30 cellular contexts compared by ENCODE assay signal in the genomic region with DNA sequence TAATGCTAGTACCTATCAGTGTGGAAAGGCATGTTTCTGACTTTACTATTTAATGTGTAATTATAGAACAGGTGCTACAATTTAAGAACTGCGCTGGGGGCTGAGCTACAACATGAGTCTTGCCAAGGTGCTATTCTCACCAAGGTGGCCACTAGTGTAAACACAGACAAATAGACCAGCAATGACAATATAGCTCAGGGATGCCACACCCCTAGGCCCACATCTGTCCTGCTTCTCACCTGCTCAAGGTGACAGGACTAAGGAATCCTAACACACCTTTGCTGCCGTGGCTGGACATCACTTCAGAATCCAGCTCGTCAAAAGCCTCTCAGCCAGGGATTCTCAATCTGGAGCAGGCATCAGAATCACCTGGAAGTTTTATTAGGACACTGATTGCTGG. TPM values are rescaled to one million over a fixed set of nuclear protein-coding genes. Genes with fewer than 3 reads are reported as not detected.
DNase-seq lines count a peak whose midpoint lies in the region; ATAC-seq, FAIRE-seq and TF ChIP-seq lines count a peak whose summit lies in the region.
"Had no signal": no experiment of that assay in that cellular context is flagged by ENCODE, and none has a peak within 500 bp of the region (broad histone marks: within the 10 kb centered on the region; RNA-seq: fewer than 3 reads in every experiment).

No MANE protein-coding gene starts in this region.

- BruUV-seq in endothelial cell of umbilical vein (replicated peaks; lab: Mats Ljungman, UMichigan) = no TSS peak
- BruUV-seq in PC-3 (replicated peaks; lab: Mats Ljungman, UMichigan) = no TSS peak

- peaks cover 3% of the 10 kb centered on the region for H3F3A ChIP-seq in PC-3 (ENCODE audit: low read length, unreplicated experiment)

- H3K4me3 ChIP-seq in endothelial cell of umbilical vein (replicated peaks in 1 of 3; ENCODE audit: insufficient read depth in 1 of 3, low read depth in 1 of 3, low read length in 3 of 3) = no peak overlapping the region
- no peak overlapping the region for H3K4me3 ChIP-seq in sigmoid colon
- H3K4me3 ChIP-seq in PC-3 (ENCODE audit: low read length) = no peak overlapping the region
- H3K4me3 ChIP-seq: adrenal gland; BLaER1 treated with 17β-estradiol and CSF1 and Interleukin-3, amounts not matched to agents 10 nM and 100 nM; esophagus squamous epithelium; K562; left lung; MG63; SJSA1 had no signal

- no peak for TF ChIP-seq EP300 in sigmoid colon (IDR thresholded peaks at IDR 0.05)

- peaks cover 72% of the 10 kb centered on the region for H3K79me2 ChIP-seq in endothelial cell of umbilical vein (ENCODE audit: control insufficient read depth, insufficient read depth, low read length)
- H3K79me2 ChIP-seq in PC-3 (ENCODE audit: low read length) = peaks cover 90% of the 10 kb centered on the region

- TF ChIP-seq POLR2A in endothelial cell of umbilical vein (IDR thresholded peaks at IDR 0.05; ENCODE audit: low read depth, low read length) (no peak), sigmoid colon (IDR thresholded peaks at IDR 0.05) (no peak)

- DNase-seq in COR-L47 (lab: John Stamatoyannopoulos, UW) = peak; percentile 90
- DNase-seq in NCI-H146 treated with DMSO at 0.1 percent for 48 hours (lab: John Stamatoyannopoulos, UW; ENCODE audit: unreplicated experiment) = peak; percentile 98
- no peak for DNase-seq in endothelial cell of umbilical vein (ENCODE audit: low read depth, low spot score)
- no peak for DNase-seq in sigmoid colon
- no peak for DNase-seq in PC-3
- no peak for DNase-seq in omental fat pad (ENCODE audit: low spot score)
- no peak for DNase-seq in NCI-H1694 (lab: John Stamatoyannopoulos, UW)
- DNase-seq: activated CD4-positive, alpha-beta T cell treated with anti-CD3 and anti-CD28 coated beads, Interleukin-2, amount 50 U/mL, for 48 hours; activated naive CD4-positive, alpha-beta T cell treated with anti-CD3 and anti-CD28 coated beads for 36 hours; Caco-2; DMS79; esophagus squamous epithelium; H9; left lung; MG63; naive B cell; NCI-H1436 treated with DMSO at 0.1 percent for 48 hours; NCI-H2171 treated with DMSO at 0.1 percent for 48 hours; NCI-H526; stimulated activated naive CD8-positive, alpha-beta T cell treated with anti-CD3 and anti-CD28 coated beads, Interleukin-15, Interleukin-2, amounts not matched to agents 100 U/mL and 50 U/mL, for 24 hours had no signal

- H3K9me2 ChIP-seq in PC-3 (replicated peaks; ENCODE audit: low read length) = no peaks in the 10 kb centered on the region

- H3K4me1 ChIP-seq in endothelial cell of umbilical vein (ENCODE audit: control insufficient read depth, extremely low read depth, insufficient read depth, low read length) (peaks cover 88% of the 10 kb centered on the region), sigmoid colon (peaks cover 0 to 69% (median 60%) of the 10 kb centered on the region in 4 donors), PC-3 (ENCODE audit: insufficient read depth, low read length) (peaks cover 59% of the 10 kb centered on the region)

- H2AFZ ChIP-seq in endothelial cell of umbilical vein (ENCODE audit: low read depth, low read length) = no peak overlapping the region
- H2AFZ ChIP-seq in PC-3 (ENCODE audit: low read length) = no peak overlapping the region

- CTCF ChIA-PET in endothelial cell of umbilical vein (lab: Charles Lee) = interaction anchor here (1.2 kb wide), 1 partner anchor 16 kb away, joined by 3 read pairs; no protein-coding TSS in a partner anchor
- CTCF ChIA-PET in PC-3 (lab: Charles Lee) = no interaction called here

- POLR2A ChIA-PET in endothelial cell of umbilical vein (lab: Charles Lee) = no interaction called here
- POLR2A ChIA-PET in PC-3 (lab: Charles Lee; ENCODE audit: unreplicated experiment) = no interaction called here

- dilution Hi-C loops in endothelial cell of umbilical vein (cut with MboI; ENCODE audit: extremely low pct_ligation_motif_present, low sequenced_read_pairs) = no loop called here

- H3K36me3 ChIP-seq in endothelial cell of umbilical vein (ENCODE audit: control insufficient read depth in 2 of 2, extremely low read depth in 1 of 2, insufficient read depth in 2 of 2, low read length in 2 of 2) = no peaks in the 10 kb centered on the region
- no peaks in the 10 kb centered on the region for H3K36me3 ChIP-seq in sigmoid colon
- no peaks in the 10 kb centered on the region for H3K36me3 ChIP-seq in PC-3 (ENCODE audit: low read depth, low read length)
- H3K36me3 ChIP-seq: adrenal gland, esophagus squamous epithelium, left lung, SJSA1 had no signal

- FAIRE-seq in endothelial cell of umbilical vein (lab: Jason Lieb, UNC) = no peak
- FAIRE-seq: bronchial epithelial cell, frontal cortex, K562, TTC549 had no signal

- H4K20me1 ChIP-seq in endothelial cell of umbilical vein (replicated peaks; ENCODE audit: control insufficient read depth, extremely low read depth, insufficient read depth, low read length) = no peaks in the 10 kb centered on the region
- H4K20me1 ChIP-seq in PC-3 (ENCODE audit: low read length) = no peaks in the 10 kb centered on the region
- H4K20me1 ChIP-seq: BLaER1 treated with 17β-estradiol and CSF1 and Interleukin-3, amounts not matched to agents 10 nM and 100 nM had no signal

- intact Hi-C loops in endothelial cell of umbilical vein (cut with micrococcal nuclease) = loop anchor here (10.0 kb wide), 1 partner anchor 259 kb away; a partner anchor contains a TSS
- intact Hi-C loops in sigmoid colon (cut with DNase I) = no loop called here
- intact Hi-C loops in PC-3 (cut with micrococcal nuclease) = loop anchor here (5.0 to 10.0 kb wide), 3 partner anchors 39 to 144 kb away; no protein-coding TSS in a partner anchor

- TF ChIP-seq CTCF in endothelial cell of umbilical vein (IDR thresholded peaks at IDR 0.05; ENCODE audit: extremely low read depth in 1 of 2, insufficient read depth in 1 of 2, low read depth in 1 of 2, low read length in 2 of 2) (no peak), sigmoid colon (IDR thresholded peaks at IDR 0.05) (no peak), PC-3 (conservative IDR thresholded peaks at IDR 0.05; ENCODE audit: low read depth, low read length) (no peak), omental fat pad (IDR thresholded peaks at IDR 0.05) (no peak)

- H3K9me3 ChIP-seq in endothelial cell of umbilical vein (replicated peaks; ENCODE audit: control insufficient read depth, insufficient read depth, low read length) (no peaks in the 10 kb centered on the region), sigmoid colon (no peaks in the 10 kb centered on the region), PC-3 (ENCODE audit: low read length) (no peaks in the 10 kb centered on the region)
- H3K9me3 ChIP-seq: adrenal gland, Caco-2, esophagus squamous epithelium, left lung, MG63, SJSA1 had no signal

- H3K9me1 ChIP-seq in endothelial cell of umbilical vein (replicated peaks; ENCODE audit: control insufficient read depth, extremely low read depth, insufficient read depth, low read length) = no peaks in the 10 kb centered on the region

- H3K27me3 ChIP-seq in endothelial cell of umbilical vein (ENCODE audit: control insufficient read depth in 2 of 2, insufficient read depth in 2 of 2, low read length in 2 of 2) = no peaks in the 10 kb centered on the region
- H3K27me3 ChIP-seq in sigmoid colon = no peaks in the 10 kb centered on the region
- H3K27me3 ChIP-seq in PC-3 (ENCODE audit: low read length) = no peaks in the 10 kb centered on the region
- H3K27me3 ChIP-seq: adrenal gland; BLaER1 treated with 17β-estradiol and CSF1 and Interleukin-3, amounts not matched to agents 10 nM and 100 nM; esophagus squamous epithelium; left lung; MG63; SJSA1 had no signal

- H3K27ac ChIP-seq in endothelial cell of umbilical vein (ENCODE audit: insufficient read depth, low read depth, low read length) (peak overlapping the region; percentile 22), sigmoid colon (peak overlapping the region; percentile 79 to 92 (median 84)), PC-3 (ENCODE audit: low read length) (no peak overlapping the region)
- H3K27ac ChIP-seq: BLaER1 treated with 17β-estradiol and CSF1 and Interleukin-3, amounts not matched to agents 10 nM and 100 nM; left lung; SJSA1 had no signal

- H3K9ac ChIP-seq in endothelial cell of umbilical vein (replicated peaks; ENCODE audit: extremely low read depth, insufficient read depth, low read length) (no peak overlapping the region), PC-3 (ENCODE audit: low read length) (no peak overlapping the region)
- H3K9ac ChIP-seq: BLaER1 treated with 17β-estradiol and CSF1 and Interleukin-3, amounts not matched to agents 10 nM and 100 nM had no signal

- H3K4me2 ChIP-seq in endothelial cell of umbilical vein (ENCODE audit: insufficient read depth, low read length) = no peak overlapping the region
- no peak overlapping the region for H3K4me2 ChIP-seq in PC-3 (ENCODE audit: low read length)

- WGBS in sigmoid colon, 2 donors = 17 to 73% methylated on average over 3 of the region's 3 CpGs

- ATAC-seq in PC-3 = no peak
- no peak for ATAC-seq in omental fat pad (ENCODE audit: low FRiP score)
- no peak for ATAC-seq in GM21619 (IDR thresholded peaks at IDR 0.05; ENCODE audit: unreplicated experiment)
- ATAC-seq: activated CD4-positive, CD25-positive, alpha-beta regulatory T cell treated with anti-CD3 and anti-CD28 coated beads, Interleukin-2, amount 50 U/mL, for 24 hours; K562; left lung; stimulated activated naive CD8-positive, alpha-beta T cell treated with anti-CD3 and anti-CD28 coated beads, Interleukin-15, Interleukin-2, amounts not matched to agents 100 U/mL and 50 U/mL, for 24 hours had no signal

TF ChIP-seq in endothelial cell of umbilical vein, 7 proteins besides CTCF, POLR2A, EP300 and RAD21:
- TF ChIP-seq, protein P1, sequence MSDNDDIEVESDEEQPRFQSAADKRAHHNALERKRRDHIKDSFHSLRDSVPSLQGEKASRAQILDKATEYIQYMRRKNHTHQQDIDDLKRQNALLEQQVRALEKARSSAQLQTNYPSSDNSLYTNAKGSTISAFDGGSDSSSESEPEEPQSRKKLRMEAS (IDR thresholded peaks at IDR 0.05; ENCODE audit: insufficient read depth, insufficient read length) = no peak

RNA-seq across cellular contexts. Expression of a gene that starts 17.1 kb away (rescaled TPM):
- 86.5 and 100 TPM in 2 replicates for total RNA-seq in endothelial cell of umbilical vein
- polyA plus RNA-seq in endothelial cell of umbilical vein = 42.7 and 49.3 TPM in 2 replicates
- polyA plus RNA-seq in endothelial cell of umbilical vein (2011; cell fraction: cytosol; rRNA removed) = 32.7 and 33.4 TPM in 2 replicates
- 82.2 and 90.1 TPM in 2 replicates for polyA plus RNA-seq in endothelial cell of umbilical vein (2011; cell fraction: nucleus; rRNA removed)
- 17.7 and 27.5 TPM in 2 replicates for polyA plus RNA-seq in endothelial cell of umbilical vein (2012)
- 164 and 167 TPM in 2 replicates for polyA minus RNA-seq in endothelial cell of umbilical vein
- 0.72 TPM for polyA minus RNA-seq in endothelial cell of umbilical vein (2011; cell fraction: cytosol; rRNA and poly(A)+ RNA removed)
- polyA minus RNA-seq in endothelial cell of umbilical vein (2011; cell fraction: nucleus; rRNA and poly(A)+ RNA removed) = 135 and 183 TPM in 2 replicates
- total RNA-seq in sigmoid colon = 10 to 100 TPM in 2 of 4 donors, 1 to 10 TPM in 2; 8.1 to 18.0 (median 11.6) TPM
- polyA plus RNA-seq in sigmoid colon = 10 to 100 TPM; 24.0 to 94.1 (median 24.3) TPM
- 18.4 and 24.8 TPM in 2 replicates for total RNA-seq in PC-3 (2014; rRNA removed)
- 10 to 100 TPM in 1 of 4 donors, 1 to 10 TPM in 3; 6.3 to 21.8 (median 7.9) TPM for total RNA-seq in omental fat pad
- total RNA-seq: activated naive CD4-positive, alpha-beta T cell treated with anti-CD3 and anti-CD28 coated beads for 36 hours; T-helper 1 cell treated with Interleukin-12 subunit alpha and Interleukin-12 subunit beta and Interleukin-4 antibody, amounts not matched to agents 30 ng/mL and 1 ng/mL, for 36 hours had no signal

Comparison
In these comparisons a context has a peak if more than half of its experiments do, and no peak if none do; other contexts are left out.
1. DNase-seq: peak in COR-L47 (single experiment) and NCI-H146 treated with DMSO at 0.1 percent for 48 hours (single experiment); none in endothelial cell of umbilical vein (single experiment), sigmoid colon (single experiment), PC-3 (single experiment), omental fat pad (single experiment) and NCI-H1694 (single experiment).